ENCODE assay signal across 1 cellular context in the genomic region with DNA sequence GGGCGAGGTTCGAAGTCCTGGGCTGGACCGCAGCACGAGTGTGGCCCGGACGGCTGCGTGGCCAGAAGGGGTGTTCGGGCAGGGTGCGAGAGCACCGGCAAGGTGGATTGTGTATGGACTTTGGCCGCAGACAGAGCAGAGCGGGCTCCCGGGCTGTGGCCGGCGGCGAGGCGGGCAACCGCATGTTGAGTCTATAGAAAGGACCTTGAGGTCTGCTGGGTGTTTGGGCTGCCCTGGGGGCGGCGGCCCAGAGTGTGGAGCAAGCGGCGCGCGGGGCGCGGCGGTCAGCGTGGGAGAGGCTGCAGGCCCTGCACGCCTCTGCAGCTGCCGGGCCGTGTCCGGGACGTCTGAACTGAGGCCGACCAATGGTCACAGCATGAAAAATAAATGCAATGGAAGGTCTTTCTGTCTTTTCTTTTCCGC.
TF ChIP-seq lines count a peak whose summit lies in the region.

No MANE protein-coding gene starts in this region.

TF ChIP-seq in K562, 482 proteins besides CTCF, POLR2A, EP300 and RAD21 (continued from another document):
- TF ChIP-seq, protein P1, sequence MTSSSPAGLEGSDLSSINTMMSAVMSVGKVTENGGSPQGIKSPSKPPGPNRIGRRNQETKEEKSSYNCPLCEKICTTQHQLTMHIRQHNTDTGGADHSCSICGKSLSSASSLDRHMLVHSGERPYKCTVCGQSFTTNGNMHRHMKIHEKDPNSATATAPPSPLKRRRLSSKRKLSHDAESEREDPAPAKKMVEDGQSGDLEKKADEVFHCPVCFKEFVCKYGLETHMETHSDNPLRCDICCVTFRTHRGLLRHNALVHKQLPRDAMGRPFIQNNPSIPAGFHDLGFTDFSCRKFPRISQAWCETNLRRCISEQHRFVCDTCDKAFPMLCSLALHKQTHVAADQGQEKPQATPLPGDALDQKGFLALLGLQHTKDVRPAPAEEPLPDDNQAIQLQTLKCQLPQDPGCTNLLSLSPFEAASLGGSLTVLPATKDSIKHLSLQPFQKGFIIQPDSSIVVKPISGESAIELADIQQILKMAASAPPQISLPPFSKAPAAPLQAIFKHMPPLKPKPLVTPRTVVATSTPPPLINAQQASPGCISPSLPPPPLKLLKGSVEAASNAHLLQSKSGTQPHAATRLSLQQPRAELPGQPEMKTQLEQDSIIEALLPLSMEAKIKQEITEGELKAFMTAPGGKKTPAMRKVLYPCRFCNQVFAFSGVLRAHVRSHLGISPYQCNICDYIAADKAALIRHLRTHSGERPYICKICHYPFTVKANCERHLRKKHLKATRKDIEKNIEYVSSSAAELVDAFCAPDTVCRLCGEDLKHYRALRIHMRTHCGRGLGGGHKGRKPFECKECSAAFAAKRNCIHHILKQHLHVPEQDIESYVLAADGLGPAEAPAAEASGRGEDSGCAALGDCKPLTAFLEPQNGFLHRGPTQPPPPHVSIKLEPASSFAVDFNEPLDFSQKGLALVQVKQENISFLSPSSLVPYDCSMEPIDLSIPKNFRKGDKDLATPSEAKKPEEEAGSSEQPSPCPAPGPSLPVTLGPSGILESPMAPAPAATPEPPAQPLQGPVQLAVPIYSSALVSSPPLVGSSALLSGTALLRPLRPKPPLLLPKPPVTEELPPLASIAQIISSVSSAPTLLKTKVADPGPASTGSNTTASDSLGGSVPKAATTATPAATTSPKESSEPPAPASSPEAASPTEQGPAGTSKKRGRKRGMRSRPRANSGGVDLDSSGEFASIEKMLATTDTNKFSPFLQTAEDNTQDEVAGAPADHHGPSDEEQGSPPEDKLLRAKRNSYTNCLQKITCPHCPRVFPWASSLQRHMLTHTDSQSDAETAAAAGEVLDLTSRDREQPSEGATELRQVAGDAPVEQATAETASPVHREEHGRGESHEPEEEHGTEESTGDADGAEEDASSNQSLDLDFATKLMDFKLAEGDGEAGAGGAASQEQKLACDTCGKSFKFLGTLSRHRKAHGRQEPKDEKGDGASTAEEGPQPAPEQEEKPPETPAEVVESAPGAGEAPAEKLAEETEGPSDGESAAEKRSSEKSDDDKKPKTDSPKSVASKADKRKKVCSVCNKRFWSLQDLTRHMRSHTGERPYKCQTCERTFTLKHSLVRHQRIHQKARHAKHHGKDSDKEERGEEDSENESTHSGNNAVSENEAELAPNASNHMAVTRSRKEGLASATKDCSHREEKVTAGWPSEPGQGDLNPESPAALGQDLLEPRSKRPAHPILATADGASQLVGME (CRISPR knock-in tag; IDR thresholded peaks at IDR 0.05) = no peak
- TF ChIP-seq ZSCAN32 (CRISPR knock-in tag; IDR thresholded peaks at IDR 0.05) = no peak
- TF ChIP-seq NFIC (IDR thresholded peaks at IDR 0.05) = no peak; the same call in 1 of the 2 replicates
- TF ChIP-seq PCBP1 (IDR thresholded peaks at IDR 0.05; ENCODE audit: low read depth, low read length, poor library complexity, severe bottlenecking) = peak; percentile 44
- no peak for TF ChIP-seq ELF2 (CRISPR knock-in tag; IDR thresholded peaks at IDR 0.05)
- no peak for TF ChIP-seq ZNF589 (CRISPR knock-in tag; IDR thresholded peaks at IDR 0.05; ENCODE audit: low read depth)
- TF ChIP-seq, protein P2, sequence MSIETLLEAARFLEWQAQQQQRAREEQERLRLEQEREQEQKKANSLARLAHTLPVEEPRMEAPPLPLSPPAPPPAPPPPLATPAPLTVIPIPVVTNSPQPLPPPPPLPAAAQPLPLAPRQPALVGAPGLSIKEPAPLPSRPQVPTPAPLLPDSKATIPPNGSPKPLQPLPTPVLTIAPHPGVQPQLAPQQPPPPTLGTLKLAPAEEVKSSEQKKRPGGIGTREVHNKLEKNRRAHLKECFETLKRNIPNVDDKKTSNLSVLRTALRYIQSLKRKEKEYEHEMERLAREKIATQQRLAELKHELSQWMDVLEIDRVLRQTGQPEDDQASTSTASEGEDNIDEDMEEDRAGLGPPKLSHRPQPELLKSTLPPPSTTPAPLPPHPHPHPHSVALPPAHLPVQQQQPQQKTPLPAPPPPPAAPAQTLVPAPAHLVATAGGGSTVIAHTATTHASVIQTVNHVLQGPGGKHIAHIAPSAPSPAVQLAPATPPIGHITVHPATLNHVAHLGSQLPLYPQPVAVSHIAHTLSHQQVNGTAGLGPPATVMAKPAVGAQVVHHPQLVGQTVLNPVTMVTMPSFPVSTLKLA (conservative IDR thresholded peaks at IDR 0.05) = peak in 1 of 2 experiments; percentile 38; a peak in 1 of 4 replicates
- TF ChIP-seq FIP1L1 (IDR thresholded peaks at IDR 0.05; ENCODE audit: low read depth, low read length, poor library complexity, severe bottlenecking) = peak; percentile 73
- TF ChIP-seq ZNF121 (CRISPR knock-in tag; conservative IDR thresholded peaks at IDR 0.05) = no peak
- TF ChIP-seq EGR1 (conservative IDR thresholded peaks at IDR 0.05) = peak; percentile 63
- no peak for TF ChIP-seq PRPF4 (IDR thresholded peaks at IDR 0.05; ENCODE audit: insufficient read depth, low read depth, low read length, poor library complexity, severe bottlenecking)
- no peak for TF ChIP-seq ZNF140 (CRISPR knock-in tag; IDR thresholded peaks at IDR 0.05)
- peak; percentile 39; the same call in 1 of the 2 replicates for TF ChIP-seq RNF2 (IDR thresholded peaks at IDR 0.05)
- TF ChIP-seq, protein P3, sequence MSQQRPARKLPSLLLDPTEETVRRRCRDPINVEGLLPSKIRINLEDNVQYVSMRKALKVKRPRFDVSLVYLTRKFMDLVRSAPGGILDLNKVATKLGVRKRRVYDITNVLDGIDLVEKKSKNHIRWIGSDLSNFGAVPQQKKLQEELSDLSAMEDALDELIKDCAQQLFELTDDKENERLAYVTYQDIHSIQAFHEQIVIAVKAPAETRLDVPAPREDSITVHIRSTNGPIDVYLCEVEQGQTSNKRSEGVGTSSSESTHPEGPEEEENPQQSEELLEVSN (IDR thresholded peaks at IDR 0.05; ENCODE audit: borderline replicate concordance in 1 of 2, extremely low read depth in 1 of 2, insufficient read depth in 1 of 2, insufficient read length in 1 of 2, low read depth in 1 of 2, low read length in 1 of 2, poor library complexity in 1 of 2, severe bottlenecking in 1 of 2) = peak in 1 of 2 experiments; percentile 5
